In the genomic region with DNA sequence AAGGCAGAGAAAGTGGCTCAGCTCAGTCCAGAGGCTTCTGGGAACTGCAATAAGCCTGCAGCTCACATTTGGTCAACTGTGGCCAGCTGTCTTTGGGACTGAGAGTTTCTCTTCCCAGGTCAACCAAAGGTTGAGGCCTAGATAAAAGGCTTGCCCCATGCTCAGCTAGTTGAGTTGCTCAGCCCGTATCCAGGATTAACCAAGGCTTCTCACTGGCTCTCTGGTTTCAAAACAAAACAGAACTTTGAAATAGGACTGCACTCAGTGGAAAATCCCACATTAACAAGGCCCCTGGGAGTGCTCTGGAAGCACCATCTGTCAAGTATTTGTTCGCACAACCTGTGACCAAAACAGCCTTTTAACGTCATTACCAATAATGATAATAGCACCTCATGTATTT, we compare ENCODE assay signal across 12 cellular contexts. TPM values are rescaled to one million over a fixed set of nuclear protein-coding genes. Genes with fewer than 3 reads are reported as not detected.
DNase-seq lines count a peak whose midpoint lies in the region; TF ChIP-seq lines count a peak whose summit lies in the region.
"Had no signal": no experiment of that assay in that cellular context is flagged by ENCODE, and none has a peak within 500 bp of the region (broad histone marks: within the 10 kb centered on the region; RNA-seq: fewer than 3 reads in every experiment).

No MANE protein-coding gene starts in this region.

- peaks cover 12% of the 10 kb centered on the region for H3F3A ChIP-seq in neural progenitor cell (ENCODE audit: low read depth)

- no peaks in the 10 kb centered on the region for H3K36me3 Mint-ChIP-seq in neural progenitor cell

- no peaks in the 10 kb centered on the region for H3K27me3 ChIP-seq in neural progenitor cell

- H3K27ac ChIP-seq in neural progenitor cell (peak overlapping the region; percentile 65), coronary artery (peak overlapping the region in 1 of 2 donors; percentile 34)

- no peaks in the 10 kb centered on the region for H3K9me3 ChIP-seq in neural progenitor cell (ENCODE audit: low read depth)

- peak overlapping the region; percentile 4 for H3K4me3 Mint-ChIP-seq in neural progenitor cell
- H3K4me3 Mint-ChIP-seq: activated CD4-positive, alpha-beta T cell treated with anti-CD3 and anti-CD28 coated beads, Interleukin-2, amount 10 ng/mL, durations not matched to agents 7 days and 5 days; B cell had no signal

- H3K27me3 Mint-ChIP-seq in neural progenitor cell (ENCODE audit: insufficient read depth, low read depth) = peaks cover 2% of the 10 kb centered on the region

- H3K79me2 ChIP-seq in neural progenitor cell (ENCODE audit: low read depth) = no peaks in the 10 kb centered on the region

- H2AFZ ChIP-seq in neural progenitor cell (replicated peaks) = no peak overlapping the region

- DNase-seq in AG09309 (ENCODE audit: low read depth) (peak; percentile 13), NCI-H128 (lab: John Stamatoyannopoulos, UW; ENCODE audit: unreplicated experiment) (peak; percentile 48), ecto neural progenitor cell (ENCODE audit: low spot score) (peak; percentile 64), neural progenitor cell (ENCODE audit: low spot score) (peak; percentile 36), coronary artery (ENCODE audit: low spot score) (no peak), medulla oblongata (ENCODE audit: extremely low spot score) (no peak), iPS-NIHi7 (ENCODE audit: extremely low spot score) (no peak)
- DNase-seq in stimulated activated naive CD4-positive, alpha-beta T cell treated with Interleukin-2 at 50 U/mL for 16 hours (lab: John Stamatoyannopoulos, UW) = no peak
- DNase-seq: activated CD4-positive, alpha-beta T cell treated with anti-CD3 and anti-CD28 coated beads, Interleukin-2, amount 10 ng/mL, durations not matched to agents 7 days and 5 days; SIG-M5; stimulated activated CD4-positive, alpha-beta T cell treated with anti-CD3 and anti-CD28 coated beads, Interleukin-4, amount 100 ng/mL, for 1 hour had no signal

- no peaks in the 10 kb centered on the region for H3K9me3 Mint-ChIP-seq in neural progenitor cell
- H3K9me3 Mint-ChIP-seq: activated CD4-positive, alpha-beta T cell treated with anti-CD3 and anti-CD28 coated beads, Interleukin-2, amount 10 ng/mL, durations not matched to agents 7 days and 5 days had no signal

- H3K4me1 Mint-ChIP-seq in neural progenitor cell = peaks cover 33% of the 10 kb centered on the region
- H3K4me1 Mint-ChIP-seq: activated CD4-positive, alpha-beta T cell treated with anti-CD3 and anti-CD28 coated beads, Interleukin-2, amount 10 ng/mL, durations not matched to agents 7 days and 5 days; B cell had no signal

- no peaks in the 10 kb centered on the region for H4K20me1 ChIP-seq in neural progenitor cell (ENCODE audit: low read depth)

- no peak overlapping the region for H3K4me3 ChIP-seq in AG09309 (ENCODE audit: control insufficient read depth, low read depth, low read length)
- H3K4me3 ChIP-seq in neural progenitor cell = no peak overlapping the region
- no peak overlapping the region for H3K4me3 ChIP-seq in coronary artery

- no peaks in the 10 kb centered on the region for H3K36me3 ChIP-seq in neural progenitor cell

- H3K4me1 ChIP-seq in neural progenitor cell = peaks cover 19% of the 10 kb centered on the region

- peak overlapping the region; percentile 71 for H3K27ac Mint-ChIP-seq in neural progenitor cell
- H3K27ac Mint-ChIP-seq: activated CD4-positive, alpha-beta T cell treated with anti-CD3 and anti-CD28 coated beads, Interleukin-2, amount 10 ng/mL, durations not matched to agents 7 days and 5 days; B cell had no signal

- TF ChIP-seq CTCF in AG09309 (IDR thresholded peaks at IDR 0.05; ENCODE audit: control insufficient read depth, insufficient read depth, low read depth, low read length, missing control alignments) (no peak), neural progenitor cell (IDR thresholded peaks at IDR 0.05) (no peak), coronary artery (IDR thresholded peaks at IDR 0.05) (no peak)

- H3K4me2 ChIP-seq in neural progenitor cell = no peak overlapping the region

- H3K9ac ChIP-seq in neural progenitor cell = no peak overlapping the region

RNA-seq across cellular contexts. Expression of a gene that starts 40.3 kb away (rescaled TPM):
- total RNA-seq in neural progenitor cell (ENCODE audit: low replicate concordance) = 11.9 and 18.8 TPM in 2 replicates
- total RNA-seq: activated CD4-positive, alpha-beta T cell treated with anti-CD3 and anti-CD28 coated beads, Interleukin-2, amount 10 ng/mL, durations not matched to agents 7 days and 5 days; B cell had no signal

Comparison
In these comparisons a context has a peak if more than half of its experiments do, and no peak if none do; other contexts are left out.
1. DNase-seq: peak in AG09309 (single experiment), NCI-H128 (single experiment), ecto neural progenitor cell (single experiment) and neural progenitor cell (single experiment); none in coronary artery (single experiment), medulla oblongata (single experiment), stimulated activated naive CD4-positive, alpha-beta T cell treated with Interleukin-2 at 50 U/mL for 16 hours (single experiment) and iPS-NIHi7 (single experiment).